27 cellular contexts compared by ENCODE assay signal in genomic region chr6:159955945-159956361, GRCh38.
"Had no signal": no experiment of that assay in that cellular context is flagged by ENCODE, and none has a peak within 500 bp of the region (broad histone marks: within the 10 kb centered on the region; RNA-seq: fewer than 3 reads in every experiment).

No MANE protein-coding gene starts in this region.

- H3K9me3 Mint-ChIP-seq: activated CD4-positive, alpha-beta memory T cell treated with anti-CD3 and anti-CD28 coated beads for 36 hours; activated naive CD4-positive, alpha-beta T cell treated with anti-CD3 and anti-CD28 coated beads, Interleukin-2, amount 10 ng/mL, durations not matched to agents 7 days and 5 days; T-helper 1 cell treated with Interleukin-12 subunit alpha and Interleukin-12 subunit beta and Interleukin-4 antibody, amounts not matched to agents 30 μg/mL and 1 μg/mL, for 36 hours; T-helper 2 cell treated with Interferon-gamma antibody and Interleukin-4, amounts not matched to agents 5 μg/mL and 100 μg/mL, for 36 hours had no signal

- H3K4me1 Mint-ChIP-seq: activated naive CD4-positive, alpha-beta T cell treated with anti-CD3 and anti-CD28 coated beads, Interleukin-2, amount 10 ng/mL, durations not matched to agents 7 days and 5 days had no signal

- H3K36me3 ChIP-seq: ascending aorta, SJSA1 had no signal

- H3K4me2 ChIP-seq: SK-N-SH had no signal

- H3K27ac ChIP-seq: ascending aorta, SJSA1 had no signal

- H3K27ac Mint-ChIP-seq: activated CD4-positive, alpha-beta memory T cell treated with anti-CD3 and anti-CD28 coated beads for 36 hours; activated naive CD4-positive, alpha-beta T cell treated with anti-CD3 and anti-CD28 coated beads, Interleukin-2, amount 10 ng/mL, durations not matched to agents 7 days and 5 days; activated naive CD8-positive, alpha-beta T cell; T-helper 1 cell treated with Interleukin-12 subunit alpha and Interleukin-12 subunit beta and Interleukin-4 antibody, amounts not matched to agents 30 μg/mL and 1 μg/mL, for 36 hours; T-helper 2 cell treated with Interferon-gamma antibody and Interleukin-4, amounts not matched to agents 5 μg/mL and 100 μg/mL, for 36 hours had no signal

- ATAC-seq: Panc1 had no signal

- H3K9ac ChIP-seq: SK-N-SH had no signal

- H3K9me3 ChIP-seq: ascending aorta, SJSA1, SK-N-SH had no signal

- H3K36me3 Mint-ChIP-seq: activated CD4-positive, alpha-beta memory T cell treated with anti-CD3 and anti-CD28 coated beads for 36 hours; activated naive CD4-positive, alpha-beta T cell treated with anti-CD3 and anti-CD28 coated beads, Interleukin-2, amount 10 ng/mL, durations not matched to agents 7 days and 5 days; activated naive CD8-positive, alpha-beta T cell had no signal

- H3K4me3 Mint-ChIP-seq: activated CD4-positive, alpha-beta memory T cell treated with anti-CD3 and anti-CD28 coated beads for 36 hours; activated naive CD4-positive, alpha-beta T cell treated with anti-CD3 and anti-CD28 coated beads, Interleukin-2, amount 10 ng/mL, durations not matched to agents 7 days and 5 days; activated naive CD8-positive, alpha-beta T cell; T-helper 1 cell treated with Interleukin-12 subunit alpha and Interleukin-12 subunit beta and Interleukin-4 antibody, amounts not matched to agents 30 μg/mL and 1 μg/mL, for 36 hours; T-helper 2 cell treated with Interferon-gamma antibody and Interleukin-4, amounts not matched to agents 5 μg/mL and 100 μg/mL, for 36 hours had no signal

- H3K4me3 ChIP-seq: ascending aorta, SJSA1 had no signal

- DNase-seq: activated CD4-positive, alpha-beta memory T cell treated with anti-CD3 and anti-CD28 coated beads for 36 hours; activated CD4-positive, alpha-beta T cell treated with anti-CD3 and anti-CD28 coated beads for 4 hours; activated CD4-positive, alpha-beta T cell treated with anti-CD3 and anti-CD28 coated beads, Interleukin-2, amount 50 U/mL, for 1 hour; activated CD4-positive, CD25-positive, alpha-beta regulatory T cell treated with anti-CD3 and anti-CD28 coated beads, Interleukin-2, amount 50 U/mL, for 72 hours; activated CD8-positive, alpha-beta memory T cell treated with anti-CD3 and anti-CD28 coated beads, Interleukin-2, amount 50 U/mL, for 4 hours; activated effector memory CD4-positive, alpha-beta T cell treated with Interleukin-2 at 50 U/mL for 16 hours; activated naive CD4-positive, alpha-beta T cell treated with anti-CD3 and anti-CD28 coated beads, Interleukin-2, amount 10 ng/mL, durations not matched to agents 7 days and 5 days; activated T-cell treated with anti-CD3 and anti-CD28 coated beads for 4 hours; activated T-cell treated with anti-CD3 and anti-CD28 coated beads, Interleukin-2, amount 50 U/mL, for 48 hours; amygdala; NCI-H1105; NCI-H1417 treated with DMSO at 0.1 percent for 48 hours; NCI-H1694; NCI-H1930; NCI-H2081 treated with DMSO at 0.1 percent for 48 hours; NCI-H226; NCI-H446 treated with DMSO at 0.1 percent for 48 hours; NCI-H524; NCI-H69; SHP77 treated with DMSO at 0.1 percent for 48 hours; SK-N-SH had no signal

- H3K27me3 ChIP-seq: ascending aorta, SJSA1 had no signal
